In genomic region chr1:35845766-35846165, GRCh38 we compare ENCODE assay signal across 17 cellular contexts. TPM values are rescaled to one million over a fixed set of nuclear protein-coding genes. Genes with fewer than 3 reads are reported as not detected.
A peak's percentile ranks its signal among the peaks of the same experiment; 100 is the strongest.
DNase-seq lines count a peak whose midpoint lies in the region; ATAC-seq and TF ChIP-seq lines count a peak whose summit lies in the region.
"Had no signal": no experiment of that assay in that cellular context is flagged by ENCODE, and none has a peak within 500 bp of the region (broad histone marks: within the 10 kb centered on the region; RNA-seq: fewer than 3 reads in every experiment).

No MANE protein-coding gene starts in this region.

- H3K4me3 ChIP-seq in PC-3 (ENCODE audit: low read length), result no peak overlapping the region
- H3K4me3 ChIP-seq: upper lobe of right lung had no signal

- no peak overlapping the region for H3K4me2 ChIP-seq in PC-3 (ENCODE audit: low read length)

- peaks cover 19% of the 10 kb centered on the region for H3K36me3 Mint-ChIP-seq in WTC11
- peaks cover 2% of the 10 kb centered on the region for H3K36me3 Mint-ChIP-seq in neural crest cell (ENCODE audit: low read depth)

- H3K9me3 Mint-ChIP-seq in WTC11 (no peaks in the 10 kb centered on the region), neural crest cell (no peaks in the 10 kb centered on the region)
- H3K9me3 Mint-ChIP-seq: memory B cell had no signal

- H3K4me3 Mint-ChIP-seq in WTC11, result no peak overlapping the region
- peak overlapping the region; percentile 5 for H3K4me3 Mint-ChIP-seq in neural crest cell
- H3K4me3 Mint-ChIP-seq: memory B cell had no signal

- DNase-seq in Daoy (ENCODE audit: low read depth), result peak; percentile 6
- no peak for DNase-seq in WTC11 (ENCODE audit: low spot score)
- peak; percentile 80 for DNase-seq in globus pallidus (ENCODE audit: low spot score)
- DNase-seq in neural crest cell (ENCODE audit: low read depth, low spot score), result no peak
- DNase-seq in ureter (ENCODE audit: low spot score), result no peak
- DNase-seq in NCI-H69 (lab: John Stamatoyannopoulos, UW), result no peak
- no peak for DNase-seq in NCI-H524 (lab: John Stamatoyannopoulos, UW)
- no peak for DNase-seq in PC-3
- DNase-seq: activated CD4-positive, alpha-beta T cell treated with anti-CD3 and anti-CD28 coated beads, Interleukin-2, amount 50 U/mL, for 1 hour; activated naive CD4-positive, alpha-beta T cell treated with anti-CD3 and anti-CD28 coated beads, Interleukin-2, amount 50 U/mL, for 16 hours; activated T-cell treated with anti-CD3 and anti-CD28 coated beads for 4 hours; Caco-2; foreskin fibroblast; MM.1S; T-helper 9 cell; upper lobe of right lung had no signal

- ATAC-seq in WTC11, result no peak
- ATAC-seq in PC-3, result no peak
- ATAC-seq: upper lobe of right lung had no signal

- H3K9me3 ChIP-seq in PC-3 (ENCODE audit: low read length), result no peaks in the 10 kb centered on the region
- H3K9me3 ChIP-seq: Caco-2, upper lobe of right lung had no signal

- H3K9me2 ChIP-seq in PC-3 (replicated peaks; ENCODE audit: low read length), result no peaks in the 10 kb centered on the region

- no peaks in the 10 kb centered on the region for H3K27me3 ChIP-seq in PC-3 (ENCODE audit: low read length)
- H3K27me3 ChIP-seq: upper lobe of right lung had no signal

- no TSS peak for BruUV-seq in PC-3 (replicated peaks; lab: Mats Ljungman, UMichigan)

- H3K4me1 Mint-ChIP-seq in WTC11 (peaks cover 10% of the 10 kb centered on the region), neural crest cell (peaks cover 16% of the 10 kb centered on the region)

- TF ChIP-seq CTCF in WTC11 (IDR thresholded peaks at IDR 0.05) (no peak), neural crest cell (conservative IDR thresholded peaks at IDR 0.05) (no peak), PC-3 (conservative IDR thresholded peaks at IDR 0.05; ENCODE audit: low read depth, low read length) (no peak)

- no peaks in the 10 kb centered on the region for H4K20me1 ChIP-seq in PC-3 (ENCODE audit: low read length)

- H2AFZ ChIP-seq in PC-3 (ENCODE audit: low read length), result no peak overlapping the region

- H3K27ac ChIP-seq in PC-3 (ENCODE audit: low read length), result no peak overlapping the region
- H3K27ac ChIP-seq: upper lobe of right lung had no signal

- CTCF ChIA-PET in WTC11 (lab: Charles Lee) (no interaction called here), PC-3 (lab: Charles Lee) (no interaction called here)

- H3F3A ChIP-seq in PC-3 (ENCODE audit: low read length, unreplicated experiment), result no peaks in the 10 kb centered on the region

- intact Hi-C loops in PC-3 (cut with micrococcal nuclease), result no loop called here

- no peaks in the 10 kb centered on the region for H3K79me2 ChIP-seq in PC-3 (ENCODE audit: low read length)

- H3K4me1 ChIP-seq in PC-3 (ENCODE audit: insufficient read depth, low read length), result no peaks in the 10 kb centered on the region
- H3K4me1 ChIP-seq: Caco-2 had no signal

- H3K27ac Mint-ChIP-seq in WTC11, result peak overlapping the region; percentile 7; the same call in 1 of the 2 replicates
- H3K27ac Mint-ChIP-seq in neural crest cell (ENCODE audit: unreplicated experiment), result peak overlapping the region; percentile 43
- H3K27ac Mint-ChIP-seq: memory B cell had no signal

- H3K27me3 Mint-ChIP-seq in WTC11 (ENCODE audit: low read depth), result no peaks in the 10 kb centered on the region
- H3K27me3 Mint-ChIP-seq in neural crest cell (ENCODE audit: low read depth), result no peaks in the 10 kb centered on the region
- H3K27me3 Mint-ChIP-seq: memory B cell had no signal

- POLR2A ChIA-PET in WTC11 (lab: Charles Lee), result no interaction called here
- POLR2A ChIA-PET in PC-3 (lab: Charles Lee; ENCODE audit: unreplicated experiment), result no interaction called here

- no peaks in the 10 kb centered on the region; the same call in 1 of the 2 replicates for H3K36me3 ChIP-seq in PC-3 (ENCODE audit: low read depth, low read length)

- H3K9ac ChIP-seq in PC-3 (ENCODE audit: low read length), result no peak overlapping the region

TF ChIP-seq in WTC11, 78 proteins besides CTCF, POLR2A, EP300 and RAD21:
- TF ChIP-seq SOX15 (CRISPR knock-in tag; IDR thresholded peaks at IDR 0.05) (no peak), ZNF532 (CRISPR knock-in tag; IDR thresholded peaks at IDR 0.05; ENCODE audit: borderline replicate concordance) (no peak), AFF4 (CRISPR knock-in tag; IDR thresholded peaks at IDR 0.05; ENCODE audit: borderline replicate concordance) (no peak), MXD4 (CRISPR knock-in tag; IDR thresholded peaks at IDR 0.05; ENCODE audit: borderline replicate concordance) (no peak), NFE2L1 (CRISPR knock-in tag; IDR thresholded peaks at IDR 0.05) (no peak), ZNF219 (CRISPR knock-in tag; IDR thresholded peaks at IDR 0.05; ENCODE audit: borderline replicate concordance) (no peak), IRF2 (CRISPR knock-in tag; IDR thresholded peaks at IDR 0.05; ENCODE audit: borderline replicate concordance, low read depth) (no peak), CREM (CRISPR knock-in tag; IDR thresholded peaks at IDR 0.05) (no peak), FOXK1 (CRISPR knock-in tag; IDR thresholded peaks at IDR 0.05) (no peak), ATF1 (CRISPR knock-in tag; IDR thresholded peaks at IDR 0.05) (no peak), MLX (CRISPR knock-in tag; IDR thresholded peaks at IDR 0.05) (no peak)

RNA-seq across cellular contexts. Expression of gene AGO1, which starts 37.2 kb away (rescaled TPM):
- 7.5 and 7.9 TPM in 2 replicates for total RNA-seq in Daoy (2014; rRNA removed; shearing (Covaris generic))
- 77.8 to 81.8 TPM (median 80.6 TPM) in 3 replicates for total RNA-seq in WTC11 (2021)
- 61.5 and 65.3 TPM in 2 replicates for total RNA-seq in neural crest cell
- total RNA-seq in ureter, result 28.2 TPM
- 15.4 and 17.0 TPM in 2 replicates for total RNA-seq in PC-3 (2014; rRNA removed)

RNA-seq across cellular contexts. Expression of gene AGO4, which starts 38.0 kb away (rescaled TPM):
- total RNA-seq in Daoy (2014; rRNA removed; shearing (Covaris generic)), result 2.5 and 4.9 TPM in 2 replicates
- total RNA-seq in WTC11 (2021) (8.7 to 10.3 TPM (median 10.1 TPM) in 3 replicates), neural crest cell (13.8 and 17.1 TPM in 2 replicates), ureter (19.5 TPM), PC-3 (2014; rRNA removed) (5.9 and 7.7 TPM in 2 replicates)

Comparison
In these comparisons a context has a peak if more than half of its experiments do, and no peak if none do; other contexts are left out.
1. DNase-seq: peak in Daoy (single experiment) and globus pallidus (single experiment); none in WTC11 (single experiment), neural crest cell (single experiment), ureter (single experiment), NCI-H69 (single experiment), NCI-H524 (0 of 2) and PC-3 (single experiment).